Comparison of ENCODE assay signal across 8 cellular contexts in genomic region chr11:57657290-57658022, GRCh38. TPM values are rescaled to one million over a fixed set of nuclear protein-coding genes. Genes with fewer than 3 reads are reported as not detected.
DNase-seq lines count a peak whose midpoint lies in the region; ATAC-seq and TF ChIP-seq lines count a peak whose summit lies in the region.

Gene CLP1, plus strand, starts transcription at chr11:57657762. Its CDS starts 1,715 bp downstream, at chr11:57659477.

- peaks cover 30% of the 10 kb centered on the region for H3K36me3 ChIP-seq in HUES64 (ENCODE audit: insufficient read depth, low read length)
- peaks cover 28% of the 10 kb centered on the region for H3K36me3 ChIP-seq in OCI-LY1 (ENCODE audit: insufficient read depth, low read length)

- H3K4me3 ChIP-seq in HUES64 (ENCODE audit: low read length) (peak within 1 kb of the TSS; percentile 86), OCI-LY1 (ENCODE audit: low read depth, low read length, poor library complexity, severe bottlenecking) (peak within 1 kb of the TSS; percentile 79)

- peak within 1 kb of the TSS; percentile 83 for H3K9ac ChIP-seq in HUES64 (ENCODE audit: low read depth, low read length)
- peak within 1 kb of the TSS; percentile 79 for H3K9ac ChIP-seq in OCI-LY1 (ENCODE audit: low read length)

- BruUV-seq in Calu3 (replicated peaks; lab: Mats Ljungman, UMichigan): no TSS peak

- H3K27ac Mint-ChIP-seq in Calu3 (ENCODE audit: unreplicated experiment) (peak within 1 kb of the TSS; percentile 80), endothelial cell (ENCODE audit: unreplicated experiment) (peak within 1 kb of the TSS; percentile 99)

- no peaks in the 10 kb centered on the region for H4K20me1 ChIP-seq in OCI-LY1 (ENCODE audit: insufficient read depth, low read length)

- H3K9me2 ChIP-seq in OCI-LY1 (ENCODE audit: low read depth, low read length): no peaks in the 10 kb centered on the region

- peaks cover 8% of the 10 kb centered on the region; the same call in 1 of the 2 replicates for H3K4me1 ChIP-seq in HUES64 (ENCODE audit: insufficient read depth, low read length)
- peaks cover 17% of the 10 kb centered on the region for H3K4me1 ChIP-seq in OCI-LY1 (ENCODE audit: insufficient read depth, low read length, severe bottlenecking)

- H3K4me3 Mint-ChIP-seq in Calu3 (ENCODE audit: low read depth, unreplicated experiment) (peak within 1 kb of the TSS; percentile 93), endothelial cell (ENCODE audit: unreplicated experiment) (peak within 1 kb of the TSS; percentile 100)

- H3K4me1 Mint-ChIP-seq in Calu3 (ENCODE audit: low read depth, unreplicated experiment) (peaks cover 8% of the 10 kb centered on the region), endothelial cell (ENCODE audit: unreplicated experiment) (peaks cover 30% of the 10 kb centered on the region)

- no peaks in the 10 kb centered on the region for H3F3A ChIP-seq in OCI-LY1 (ENCODE audit: insufficient read depth, low read length)

- H3K27me3 ChIP-seq in HUES64 (ENCODE audit: insufficient read depth, low read length) (0 out of 2 replicates have a peak, but pooled peaks cover 2% of the 10 kb centered on the region), OCI-LY1 (ENCODE audit: insufficient read depth, low read length) (no peaks in the 10 kb centered on the region)

- H3K36me3 Mint-ChIP-seq in Calu3 (ENCODE audit: insufficient read depth, unreplicated experiment) (peaks cover 25% of the 10 kb centered on the region), endothelial cell (ENCODE audit: low read depth, unreplicated experiment) (peaks cover 18% of the 10 kb centered on the region)

- peak; percentile 99 for ATAC-seq in GM21447 (IDR thresholded peaks at IDR 0.05; ENCODE audit: unreplicated experiment)

- H3K27ac ChIP-seq in HUES64 (ENCODE audit: low read depth, low read length): peak within 1 kb of the TSS; percentile 11; the same call in 1 of the 2 replicates
- H3K27ac ChIP-seq in OCI-LY1 (ENCODE audit: low read depth, low read length, poor library complexity, severe bottlenecking): no peak within 1 kb of the TSS

- peak; percentile 99 for DNase-seq in Calu3
- peak; percentile 99 for DNase-seq in activated CD8-positive, alpha-beta memory T cell treated with anti-CD3 and anti-CD28 coated beads, Interleukin-2, amount 50 U/mL, for 4 hours
- peak; percentile 99 for DNase-seq in endothelial cell (ENCODE audit: low spot score)
- peak; percentile 100 for DNase-seq in midbrain (lab: John Stamatoyannopoulos, UW)
- peak; percentile 98 for DNase-seq in stimulated activated CD8-positive, alpha-beta memory T cell treated with anti-CD3 and anti-CD28 coated beads, Interleukin-2, amount 100 ng/mL, for 1 hour (ENCODE audit: low read depth in 2 of 2)

- no peaks in the 10 kb centered on the region for H3K27me3 Mint-ChIP-seq in Calu3 (ENCODE audit: unreplicated experiment)
- H3K27me3 Mint-ChIP-seq in endothelial cell (ENCODE audit: unreplicated experiment): peaks cover 4% of the 10 kb centered on the region

- no peaks in the 10 kb centered on the region for H3K9me3 ChIP-seq in HUES64 (ENCODE audit: insufficient read depth, low read depth, low read length)
- no peaks in the 10 kb centered on the region for H3K9me3 ChIP-seq in OCI-LY1 (ENCODE audit: low read length)

- TF ChIP-seq CTCF in Calu3 (IDR thresholded peaks at IDR 0.05; ENCODE audit: unreplicated experiment) (no peak), OCI-LY1 (IDR thresholded peaks at IDR 0.05; ENCODE audit: low read length) (no peak), endothelial cell (IDR thresholded peaks at IDR 0.05; ENCODE audit: unreplicated experiment) (no peak)

- 1% methylated on average over 45 of the region's 45 CpGs for WGBS in HUES64

- H2AFZ ChIP-seq in OCI-LY1 (ENCODE audit: low read length): peak within 1 kb of the TSS; percentile 72

- H3K79me2 ChIP-seq in OCI-LY1 (ENCODE audit: insufficient read depth, low read length): peaks cover 10% of the 10 kb centered on the region

- intact Hi-C loops in Calu3 (cut with micrococcal nuclease; ENCODE audit: unreplicated experiment): loop anchor here (1.0 kb wide), 1 partner anchor 9 kb away; no protein-coding TSS in a partner anchor

- CTCF ChIA-PET in Calu3 (lab: Charles Lee): interaction anchor here (0.6 to 1.2 kb wide), 2 partner anchors 16 to 50 kb away, joined by 3 read pairs; no protein-coding TSS in a partner anchor

- H3K9me3 Mint-ChIP-seq in Calu3 (ENCODE audit: low read depth, unreplicated experiment) (no peaks in the 10 kb centered on the region), endothelial cell (ENCODE audit: unreplicated experiment) (no peaks in the 10 kb centered on the region)

- peak within 1 kb of the TSS; percentile 90 for H3K4me2 ChIP-seq in OCI-LY1 (ENCODE audit: low read length)

RNA-seq across cellular contexts. Expression of gene CLP1, which starts in this region (rescaled TPM):
- total RNA-seq in Calu3 (2022) (15.2 and 18.6 TPM in 2 replicates), endothelial cell (ENCODE audit: unreplicated experiment) (31.1 TPM)
- 22.2 TPM for polyA plus RNA-seq in HUES64 (2013, experiment 1 of 2)
- 20.9 TPM for polyA plus RNA-seq in HUES64 (2013, experiment 2 of 2)
